In the genomic region with DNA sequence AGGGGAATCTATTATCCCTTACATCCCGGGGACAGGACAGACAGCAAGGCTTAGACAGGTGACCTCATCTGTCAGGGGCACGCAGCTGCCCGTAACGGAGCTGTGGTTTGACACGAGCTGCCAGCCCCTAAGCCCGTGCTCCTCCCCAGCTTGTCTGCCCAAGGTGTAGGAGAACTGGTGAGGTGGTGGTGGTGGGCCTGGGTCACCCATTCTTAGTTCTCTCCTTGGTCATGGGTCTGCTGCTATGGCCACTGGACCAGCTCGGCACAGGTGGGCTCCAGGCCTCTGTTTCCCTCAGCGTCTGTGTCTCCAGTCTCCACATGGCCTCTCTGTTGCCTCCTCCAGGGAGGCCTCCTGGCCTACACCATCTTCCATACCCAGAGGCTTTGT, we compare ENCODE assay signal across 20 cellular contexts. TPM values are rescaled to one million over a fixed set of nuclear protein-coding genes. Genes with fewer than 3 reads are reported as not detected.
DNase-seq lines count a peak whose midpoint lies in the region; ATAC-seq, FAIRE-seq and TF ChIP-seq lines count a peak whose summit lies in the region.
"Had no signal": no experiment of that assay in that cellular context is flagged by ENCODE, and none has a peak within 500 bp of the region (broad histone marks: within the 10 kb centered on the region; RNA-seq: fewer than 3 reads in every experiment).

No MANE protein-coding gene starts in this region.

- peak overlapping the region in 6 of 11 experiments; percentile 3 to 32 (median 10); a peak in 4 of 22 replicates for H3K4me2 ChIP-seq in BLaER1 treated with 17β-estradiol and CSF1 and Interleukin-3, amounts not matched to agents 10 nM and 100 nM
- no peak overlapping the region for H3K4me2 ChIP-seq in trophoblast cell (ENCODE audit: low read length)
- H3K4me2 ChIP-seq: KMS-11 had no signal

- no peaks in the 10 kb centered on the region for H3K27me3 Mint-ChIP-seq in activated naive CD4-positive, alpha-beta T cell treated with anti-CD3 and anti-CD28 coated beads, Interleukin-2, amount 10 ng/mL, durations not matched to agents 7 days and 5 days
- H3K27me3 Mint-ChIP-seq: CD4-positive, alpha-beta memory T cell; IgD-negative memory B cell had no signal

- ATAC-seq in HG03039 (IDR thresholded peaks at IDR 0.05; ENCODE audit: unreplicated experiment), result no peak
- ATAC-seq: HCT116 had no signal

- H4K8ac ChIP-seq in trophoblast cell (ENCODE audit: low read depth, low read length), result no peak overlapping the region

- H3K27me3 ChIP-seq in BLaER1 treated with 17β-estradiol and CSF1 and Interleukin-3, amounts not matched to agents 10 nM and 100 nM, result peaks cover 11 to 21% (median 15%) of the 10 kb centered on the region in 11 experiments; a peak in 21 of 22 replicates
- H3K27me3 ChIP-seq in WERI-Rb-1 (ENCODE audit: insufficient read depth, low read depth, severe bottlenecking) (no peaks in the 10 kb centered on the region), spleen (replicated peaks in 1 of 7) (peaks cover 0 to 24% (median 0%) of the 10 kb centered on the region in 7 donors), trophoblast cell (ENCODE audit: insufficient read depth, low read length) (no peaks in the 10 kb centered on the region)

- H2BK5ac ChIP-seq in trophoblast cell (ENCODE audit: low read depth, low read length, poor library complexity), result no peak overlapping the region

- H3K4ac ChIP-seq in trophoblast cell (ENCODE audit: low read depth, low read length), result no peak overlapping the region

- peaks cover 27% of the 10 kb centered on the region for H3K36me3 Mint-ChIP-seq in activated naive CD4-positive, alpha-beta T cell treated with anti-CD3 and anti-CD28 coated beads, Interleukin-2, amount 10 ng/mL, durations not matched to agents 7 days and 5 days

- no peak overlapping the region for H2AK5ac ChIP-seq in trophoblast cell (ENCODE audit: low read length)

- peaks cover 31% of the 10 kb centered on the region for H3K4me1 Mint-ChIP-seq in activated naive CD4-positive, alpha-beta T cell treated with anti-CD3 and anti-CD28 coated beads, Interleukin-2, amount 10 ng/mL, durations not matched to agents 7 days and 5 days

- no peak overlapping the region for H3K23ac ChIP-seq in trophoblast cell (ENCODE audit: low read length)

- no peak overlapping the region for H3K14ac ChIP-seq in trophoblast cell (ENCODE audit: low read length)

- H3K79me1 ChIP-seq in trophoblast cell (ENCODE audit: low read length), result no peaks in the 10 kb centered on the region

- no peak overlapping the region for H4K91ac ChIP-seq in trophoblast cell (ENCODE audit: low read depth, low read length)

- no peak overlapping the region for H3K27ac Mint-ChIP-seq in activated naive CD4-positive, alpha-beta T cell treated with anti-CD3 and anti-CD28 coated beads, Interleukin-2, amount 10 ng/mL, durations not matched to agents 7 days and 5 days

- H3K4me3 ChIP-seq in BLaER1 treated with 17β-estradiol and CSF1 and Interleukin-3, amounts not matched to agents 10 nM and 100 nM, result no peak overlapping the region
- H3K4me3 ChIP-seq in WERI-Rb-1 (ENCODE audit: low read depth, low read length) (no peak overlapping the region), kidney (ENCODE audit: low read length in 2 of 2) (no peak overlapping the region), spleen (no peak overlapping the region), trophoblast cell (ENCODE audit: low read depth, low read length) (no peak overlapping the region)

- H2AFZ ChIP-seq in trophoblast cell (ENCODE audit: insufficient read depth, low read length, poor library complexity), result no peak overlapping the region

- no peak overlapping the region for H3K4me3 Mint-ChIP-seq in activated naive CD4-positive, alpha-beta T cell treated with anti-CD3 and anti-CD28 coated beads, Interleukin-2, amount 10 ng/mL, durations not matched to agents 7 days and 5 days
- H3K4me3 Mint-ChIP-seq: CD4-positive, alpha-beta memory T cell had no signal

- peaks cover 56 to 88% (median 75%) of the 10 kb centered on the region in 10 experiments for H3K4me1 ChIP-seq in BLaER1 treated with 17β-estradiol and CSF1 and Interleukin-3, amounts not matched to agents 10 nM and 100 nM
- H3K4me1 ChIP-seq in kidney (ENCODE audit: control insufficient read depth in 1 of 2, insufficient read depth in 1 of 2, low read depth in 1 of 2, low read length in 2 of 2) (no peaks in the 10 kb centered on the region), spleen (peaks cover 6 to 62% (median 32%) of the 10 kb centered on the region in 6 donors), trophoblast cell (ENCODE audit: control insufficient read depth in 1 of 2, insufficient read depth in 2 of 2, low read length in 2 of 2) (no peaks in the 10 kb centered on the region)

- intact Hi-C loops in kidney (cut with DNase I) (no loop called here), spleen (cut with DNase I; ENCODE audit: low total_unique reads) (no loop called here)

- H2BK12ac ChIP-seq in trophoblast cell (ENCODE audit: low read length), result no peak overlapping the region

- no peak overlapping the region; a peak in 1 of 22 replicates for H3K9ac ChIP-seq in BLaER1 treated with 17β-estradiol and CSF1 and Interleukin-3, amounts not matched to agents 10 nM and 100 nM
- no peak overlapping the region for H3K9ac ChIP-seq in kidney (ENCODE audit: low read length in 2 of 2)
- no peak overlapping the region for H3K9ac ChIP-seq in trophoblast cell (ENCODE audit: low read length)
- H3K9ac ChIP-seq: KMS-11 had no signal

- peaks cover 14 to 85% (median 78%) of the 10 kb centered on the region in 11 experiments; a peak in 21 of 22 replicates for H4K20me1 ChIP-seq in BLaER1 treated with 17β-estradiol and CSF1 and Interleukin-3, amounts not matched to agents 10 nM and 100 nM

- no peaks in the 10 kb centered on the region for H3K79me2 ChIP-seq in trophoblast cell (ENCODE audit: control insufficient read depth, insufficient read depth, low read length, poor library complexity)

- no peak for TF ChIP-seq POLR2A in spleen (IDR thresholded peaks at IDR 0.05)

- no peak overlapping the region for H3K18ac ChIP-seq in trophoblast cell (ENCODE audit: low read length)

- H4K12ac ChIP-seq in trophoblast cell (ENCODE audit: low read depth, low read length), result no peak overlapping the region

- no peaks in the 10 kb centered on the region for H3K9me3 ChIP-seq in BLaER1 treated with 17β-estradiol and CSF1 and Interleukin-3, amounts not matched to agents 10 nM and 100 nM (replicated peaks in 1 of 11)
- no peaks in the 10 kb centered on the region for H3K9me3 ChIP-seq in WERI-Rb-1 (ENCODE audit: severe bottlenecking)
- no peaks in the 10 kb centered on the region for H3K9me3 ChIP-seq in kidney (ENCODE audit: control insufficient read depth in 1 of 2, low read length in 2 of 2)
- H3K9me3 ChIP-seq in spleen, result no peaks in the 10 kb centered on the region
- peaks cover 10% of the 10 kb centered on the region for H3K9me3 ChIP-seq in trophoblast cell (ENCODE audit: insufficient read depth, low read depth, low read length)

- H2BK120ac ChIP-seq in trophoblast cell (ENCODE audit: insufficient read depth, low read length, poor library complexity), result no peak overlapping the region

- WGBS in spleen, 5 donors, result 77 to 94% (median 82%) methylated on average over 3 to 8 of the region's 8 CpGs
- no CpG with 5 or more reads among the region's 8 CpGs for WGBS in trophoblast cell (ENCODE audit: extremely low coverage, insufficient coverage, insufficient read length)

- TF ChIP-seq CTCF in WERI-Rb-1 (IDR thresholded peaks at IDR 0.05; ENCODE audit: low read depth, low read length) (no peak), kidney (IDR thresholded peaks at IDR 0.05; ENCODE audit: borderline replicate concordance, extremely low read depth, insufficient read depth) (no peak), spleen (IDR thresholded peaks at IDR 0.05 in 8 of 11, conservative IDR thresholded peaks at IDR 0.05 in 3 of 11) (no peak)

- CTCF ChIA-PET in activated naive CD4-positive, alpha-beta T cell treated with anti-CD3 and anti-CD28 coated beads, Interleukin-2, amount 10 ng/mL, durations not matched to agents 7 days and 5 days (lab: Charles Lee), result no interaction called here

- no peak overlapping the region for H3K27ac ChIP-seq in BLaER1 treated with 17β-estradiol and CSF1 and Interleukin-3, amounts not matched to agents 10 nM and 100 nM
- H3K27ac ChIP-seq in WERI-Rb-1 (no peak overlapping the region), kidney (ENCODE audit: low read depth in 2 of 2, low read length in 2 of 2) (no peak overlapping the region), spleen (no peak overlapping the region), trophoblast cell (ENCODE audit: low read depth, low read length) (no peak overlapping the region)
- H3K27ac ChIP-seq: KMS-11 had no signal

- no peak for FAIRE-seq in kidney (lab: Jason Lieb, UNC)
- FAIRE-seq: D721Med, G401.6, H54 had no signal

- H3K36me3 ChIP-seq in BLaER1 treated with 17β-estradiol and CSF1 and Interleukin-3, amounts not matched to agents 10 nM and 100 nM, result peaks cover 0 to 46% (median 28%) of the 10 kb centered on the region in 11 experiments; a peak in 18 of 22 replicates
- H3K36me3 ChIP-seq in WERI-Rb-1 (no peaks in the 10 kb centered on the region), kidney (ENCODE audit: control insufficient read depth in 1 of 2, insufficient read depth in 2 of 2, low read length in 2 of 2) (no peaks in the 10 kb centered on the region), spleen (peaks cover 0 to 78% (median 15%) of the 10 kb centered on the region in 6 donors), trophoblast cell (ENCODE audit: control insufficient read depth in 1 of 2, insufficient read depth in 2 of 2, low read length in 2 of 2) (no peaks in the 10 kb centered on the region)

- H3K9me3 Mint-ChIP-seq in activated naive CD4-positive, alpha-beta T cell treated with anti-CD3 and anti-CD28 coated beads, Interleukin-2, amount 10 ng/mL, durations not matched to agents 7 days and 5 days, result no peaks in the 10 kb centered on the region
- H3K9me3 Mint-ChIP-seq: CD4-positive, alpha-beta memory T cell; IgD-negative memory B cell had no signal

- DNase-seq in WERI-Rb-1 (peak; percentile 40), kidney (peak; percentile 34), spleen (peak; percentile 57), trophoblast cell (no peak)
- no peak for DNase-seq in activated naive CD4-positive, alpha-beta T cell treated with anti-CD3 and anti-CD28 coated beads, Interleukin-2, amount 10 ng/mL, durations not matched to agents 7 days and 5 days
- DNase-seq: AML-193; C1 segment of cervical spinal cord; CD4-positive, alpha-beta memory T cell; COR-L47; DMS153; DMS79 treated with DMSO at 0.1 percent for 48 hours; EL had no signal

RNA-seq across cellular contexts. Expression of a gene that starts 5.4 kb away (rescaled TPM):
- 20.9 TPM for total RNA-seq in kidney
- polyA plus RNA-seq in kidney (ENCODE audit: insufficient read depth, low read depth, low replicate concordance), result 2.5 TPM
- total RNA-seq in spleen, result 100 to 1,000 TPM; 129 to 226 (median 142) TPM
- 100 to 1,000 TPM; 118 to 214 (median 204) TPM for polyA plus RNA-seq in spleen
- 0.04 TPM in 1 of 2 replicates, not detected in the other for polyA plus RNA-seq in trophoblast cell (2013)

Comparison
In these comparisons a context has a peak if more than half of its experiments do, and no peak if none do; other contexts are left out.
1. DNase-seq: peak in WERI-Rb-1 (single experiment), kidney (single experiment) and spleen (single experiment); none in activated naive CD4-positive, alpha-beta T cell treated with anti-CD3 and anti-CD28 coated beads, Interleukin-2, amount 10 ng/mL, durations not matched to agents 7 days and 5 days (single experiment) and trophoblast cell (0 of 2).